ENCODE assay signal across 8 cellular contexts in the genomic region with DNA sequence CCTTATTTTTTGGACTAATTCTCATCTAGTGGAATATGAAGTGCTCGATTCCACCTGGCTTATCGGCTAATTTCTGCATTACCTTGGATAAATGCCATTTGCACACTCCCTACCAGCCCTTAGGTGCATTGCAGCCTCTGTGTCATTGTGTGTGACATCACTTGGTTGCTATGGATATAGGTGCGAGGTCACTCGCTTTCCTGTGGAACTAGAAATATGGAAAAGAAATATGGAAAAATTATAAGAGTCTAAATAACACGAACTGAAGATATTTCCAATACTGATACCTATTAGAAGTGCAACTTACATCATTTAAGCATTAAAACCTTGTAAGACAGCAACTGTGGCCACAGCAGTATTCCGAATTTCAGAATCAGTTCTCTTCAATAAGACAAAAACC. TPM values are rescaled to one million over a fixed set of nuclear protein-coding genes. Genes with fewer than 3 reads are reported as not detected.
DNase-seq lines count a peak whose midpoint lies in the region; ATAC-seq and TF ChIP-seq lines count a peak whose summit lies in the region.

No MANE protein-coding gene starts in this region.

- ATAC-seq in T-cell (replicated peaks in 1 of 4): no peak
- ATAC-seq in GM21786 (IDR thresholded peaks at IDR 0.05; ENCODE audit: unreplicated experiment): no peak
- no peak for ATAC-seq in HG03460 (IDR thresholded peaks at IDR 0.05; ENCODE audit: unreplicated experiment)

- H3K27ac ChIP-seq in skeletal muscle tissue (ENCODE audit: low read depth, low read length): peak overlapping the region; percentile 99

- peaks cover 9% of the 10 kb centered on the region for H3K4me1 ChIP-seq in BE2C
- peaks cover 40 to 49% (median 43%) of the 10 kb centered on the region in 3 donors for H3K4me1 ChIP-seq in skeletal muscle tissue (ENCODE audit: control insufficient read depth in 3 of 3, insufficient read depth in 3 of 3, low read length in 3 of 3)

- peak overlapping the region; percentile 96 for H3K4me3 ChIP-seq in BE2C (ENCODE audit: low read depth, low read length)
- H3K4me3 ChIP-seq in skeletal muscle tissue (ENCODE audit: low read length in 3 of 3): peak overlapping the region; percentile 91 to 97 (median 96)

- no peaks in the 10 kb centered on the region for H3K9me3 Mint-ChIP-seq in T-cell

- peaks cover 50 to 56% (median 52%) of the 10 kb centered on the region in 3 donors for H3K4me1 Mint-ChIP-seq in T-cell

- H3K9me3 ChIP-seq in BE2C (no peaks in the 10 kb centered on the region), skeletal muscle tissue (ENCODE audit: control insufficient read depth in 3 of 3, low read length in 3 of 3) (no peaks in the 10 kb centered on the region)

- CTCF ChIA-PET in T-cell (lab: Charles Lee): interaction anchor here (1.0 to 1.4 kb wide), 3 partner anchors 29 to 178 kb away, joined by 3 to 5 read pairs (median 3); no protein-coding TSS in a partner anchor

- peaks cover 18% of the 10 kb centered on the region for H3K36me3 Mint-ChIP-seq in T-cell

- H3K27me3 ChIP-seq in BE2C (no peaks in the 10 kb centered on the region), skeletal muscle tissue (ENCODE audit: control insufficient read depth in 3 of 3, insufficient read depth in 3 of 3, low read length in 3 of 3) (no peaks in the 10 kb centered on the region)

- POLR2A ChIA-PET in T-cell (lab: Charles Lee): interaction anchor here (0.6 to 1.4 kb wide), 4 partner anchors 24 to 40 kb away, joined by 3 to 5 read pairs (median 4); no protein-coding TSS in a partner anchor

- H3K27ac Mint-ChIP-seq in T-cell: peak overlapping the region; percentile 90 to 92

- peak overlapping the region; percentile 9 to 95 (median 37) for H3K9ac ChIP-seq in skeletal muscle tissue (ENCODE audit: low read depth in 1 of 3, low read length in 3 of 3)

- no peaks in the 10 kb centered on the region for H3K27me3 Mint-ChIP-seq in T-cell

- H3K36me3 ChIP-seq in BE2C: peaks cover 50% of the 10 kb centered on the region
- peaks cover 0 to 2% (median 0%) of the 10 kb centered on the region in 3 donors for H3K36me3 ChIP-seq in skeletal muscle tissue (ENCODE audit: control insufficient read depth in 3 of 3, insufficient read depth in 3 of 3, low read length in 3 of 3)

- TF ChIP-seq CTCF in BE2C (IDR thresholded peaks at IDR 0.05; ENCODE audit: low read depth, low read length): 0 out of 2 replicates have a peak, but pooled peaks have one; percentile 10

- H3K4me3 Mint-ChIP-seq in T-cell: peak overlapping the region; percentile 91 to 95 (median 94)

- DNase-seq in BE2C (peak; percentile 40), HPDE6-E6E7 (ENCODE audit: extremely low spot score) (peak; percentile 51), T-cell (no peak), globus pallidus (ENCODE audit: low spot score) (peak; percentile 30)
- DNase-seq in activated CD4-positive, CD25-positive, alpha-beta regulatory T cell (lab: John Stamatoyannopoulos, UW): no peak

RNA-seq across cellular contexts. Expression of a gene that starts 2.0 kb away (rescaled TPM):
- polyA plus RNA-seq in BE2C (2012; ENCODE audit: insufficient read depth, insufficient read length, low read depth): 288 TPM
- total RNA-seq in T-cell (10 to 100 TPM; 25.1 to 46.8 (median 41.7) TPM), skeletal muscle tissue (86.1 TPM)

RNA-seq across cellular contexts. Expression of a gene that starts 52.7 kb away (rescaled TPM):
- 3.5 TPM for polyA plus RNA-seq in BE2C (2012; ENCODE audit: insufficient read depth, insufficient read length, low read depth)
- under 1 TPM in 3 of 5 donors, not detected in 2; 0.20 to 0.76 (median 0.28) TPM for total RNA-seq in T-cell
- total RNA-seq in skeletal muscle tissue: 1.0 TPM

RNA-seq across cellular contexts. Expression of a gene that starts 54.4 kb away (rescaled TPM):
- polyA plus RNA-seq in BE2C (2012; ENCODE audit: insufficient read depth, insufficient read length, low read depth): 659 TPM
- total RNA-seq in T-cell (10 to 100 TPM; 38.1 to 43.6 (median 40.1) TPM), skeletal muscle tissue (80.4 TPM)

Comparison
In these comparisons a context has a peak if more than half of its experiments do, and no peak if none do; other contexts are left out.
1. DNase-seq: peak in BE2C (single experiment), HPDE6-E6E7 (single experiment) and globus pallidus (single experiment); none in T-cell (0 of 34) and activated CD4-positive, CD25-positive, alpha-beta regulatory T cell (0 of 4).